In the genomic region with DNA sequence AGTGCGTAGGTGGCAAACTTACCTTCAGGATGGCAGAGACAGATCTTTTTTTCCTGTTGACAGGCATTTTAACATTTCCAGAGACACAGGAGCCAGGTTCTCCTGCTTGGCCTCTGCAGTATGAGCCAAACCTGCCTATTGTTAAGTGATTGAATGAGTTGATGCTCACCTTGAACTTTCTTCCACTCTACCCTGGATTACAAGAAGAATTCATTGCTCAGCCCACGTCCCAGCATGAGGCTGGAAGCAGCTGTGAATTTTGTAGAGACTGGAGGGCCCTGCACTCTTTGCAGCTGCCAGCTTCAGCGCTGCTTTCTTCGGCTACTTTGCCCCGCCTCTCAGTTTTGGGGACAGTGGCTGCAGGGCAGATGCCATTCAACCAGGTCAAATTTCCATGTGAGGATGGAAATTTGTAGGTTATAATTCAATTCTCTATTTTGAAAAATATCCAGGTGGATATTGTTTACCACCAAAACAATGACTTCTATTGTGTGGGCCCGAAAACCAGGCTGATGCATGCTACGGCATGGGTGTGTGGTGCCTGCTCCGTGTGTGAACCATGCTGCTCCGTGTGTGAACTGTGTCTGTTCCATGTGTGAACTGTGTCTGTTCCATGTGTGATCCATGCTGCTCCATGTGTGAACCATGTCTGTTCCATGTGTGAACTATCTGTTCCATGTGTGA, we compare ENCODE assay signal across 1 cellular context.
TF ChIP-seq lines count a peak whose summit lies in the region.

No MANE protein-coding gene starts in this region.

TF ChIP-seq in HepG2, 621 proteins besides CTCF, POLR2A, EP300 and RAD21 (continued from another document and continues in another):
- TF ChIP-seq, protein P1, sequence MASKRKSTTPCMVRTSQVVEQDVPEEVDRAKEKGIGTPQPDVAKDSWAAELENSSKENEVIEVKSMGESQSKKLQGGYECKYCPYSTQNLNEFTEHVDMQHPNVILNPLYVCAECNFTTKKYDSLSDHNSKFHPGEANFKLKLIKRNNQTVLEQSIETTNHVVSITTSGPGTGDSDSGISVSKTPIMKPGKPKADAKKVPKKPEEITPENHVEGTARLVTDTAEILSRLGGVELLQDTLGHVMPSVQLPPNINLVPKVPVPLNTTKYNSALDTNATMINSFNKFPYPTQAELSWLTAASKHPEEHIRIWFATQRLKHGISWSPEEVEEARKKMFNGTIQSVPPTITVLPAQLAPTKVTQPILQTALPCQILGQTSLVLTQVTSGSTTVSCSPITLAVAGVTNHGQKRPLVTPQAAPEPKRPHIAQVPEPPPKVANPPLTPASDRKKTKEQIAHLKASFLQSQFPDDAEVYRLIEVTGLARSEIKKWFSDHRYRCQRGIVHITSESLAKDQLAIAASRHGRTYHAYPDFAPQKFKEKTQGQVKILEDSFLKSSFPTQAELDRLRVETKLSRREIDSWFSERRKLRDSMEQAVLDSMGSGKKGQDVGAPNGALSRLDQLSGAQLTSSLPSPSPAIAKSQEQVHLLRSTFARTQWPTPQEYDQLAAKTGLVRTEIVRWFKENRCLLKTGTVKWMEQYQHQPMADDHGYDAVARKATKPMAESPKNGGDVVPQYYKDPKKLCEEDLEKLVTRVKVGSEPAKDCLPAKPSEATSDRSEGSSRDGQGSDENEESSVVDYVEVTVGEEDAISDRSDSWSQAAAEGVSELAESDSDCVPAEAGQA (IDR thresholded peaks at IDR 0.05; ENCODE audit: low read depth) = 0 out of 2 replicates have a peak, but pooled peaks have one; percentile 10
- TF ChIP-seq, protein P1 (CRISPR knock-in tag; IDR thresholded peaks at IDR 0.05; ENCODE audit: borderline replicate concordance) = no peak
- no peak for TF ChIP-seq ZFAT (CRISPR knock-in tag; conservative IDR thresholded peaks at IDR 0.05)
- no peak for TF ChIP-seq CC2D1A (CRISPR knock-in tag; IDR thresholded peaks at IDR 0.05)
- TF ChIP-seq, protein P2, sequence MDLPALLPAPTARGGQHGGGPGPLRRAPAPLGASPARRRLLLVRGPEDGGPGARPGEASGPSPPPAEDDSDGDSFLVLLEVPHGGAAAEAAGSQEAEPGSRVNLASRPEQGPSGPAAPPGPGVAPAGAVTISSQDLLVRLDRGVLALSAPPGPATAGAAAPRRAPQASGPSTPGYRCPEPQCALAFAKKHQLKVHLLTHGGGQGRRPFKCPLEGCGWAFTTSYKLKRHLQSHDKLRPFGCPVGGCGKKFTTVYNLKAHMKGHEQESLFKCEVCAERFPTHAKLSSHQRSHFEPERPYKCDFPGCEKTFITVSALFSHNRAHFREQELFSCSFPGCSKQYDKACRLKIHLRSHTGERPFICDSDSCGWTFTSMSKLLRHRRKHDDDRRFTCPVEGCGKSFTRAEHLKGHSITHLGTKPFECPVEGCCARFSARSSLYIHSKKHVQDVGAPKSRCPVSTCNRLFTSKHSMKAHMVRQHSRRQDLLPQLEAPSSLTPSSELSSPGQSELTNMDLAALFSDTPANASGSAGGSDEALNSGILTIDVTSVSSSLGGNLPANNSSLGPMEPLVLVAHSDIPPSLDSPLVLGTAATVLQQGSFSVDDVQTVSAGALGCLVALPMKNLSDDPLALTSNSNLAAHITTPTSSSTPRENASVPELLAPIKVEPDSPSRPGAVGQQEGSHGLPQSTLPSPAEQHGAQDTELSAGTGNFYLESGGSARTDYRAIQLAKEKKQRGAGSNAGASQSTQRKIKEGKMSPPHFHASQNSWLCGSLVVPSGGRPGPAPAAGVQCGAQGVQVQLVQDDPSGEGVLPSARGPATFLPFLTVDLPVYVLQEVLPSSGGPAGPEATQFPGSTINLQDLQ (CRISPR knock-in tag; IDR thresholded peaks at IDR 0.05) = peak; percentile 77; the same call in 1 of the 2 replicates
- peak; percentile 39 for TF ChIP-seq HNF4A (CRISPR knock-in tag; IDR thresholded peaks at IDR 0.05)
- TF ChIP-seq, protein P3, sequence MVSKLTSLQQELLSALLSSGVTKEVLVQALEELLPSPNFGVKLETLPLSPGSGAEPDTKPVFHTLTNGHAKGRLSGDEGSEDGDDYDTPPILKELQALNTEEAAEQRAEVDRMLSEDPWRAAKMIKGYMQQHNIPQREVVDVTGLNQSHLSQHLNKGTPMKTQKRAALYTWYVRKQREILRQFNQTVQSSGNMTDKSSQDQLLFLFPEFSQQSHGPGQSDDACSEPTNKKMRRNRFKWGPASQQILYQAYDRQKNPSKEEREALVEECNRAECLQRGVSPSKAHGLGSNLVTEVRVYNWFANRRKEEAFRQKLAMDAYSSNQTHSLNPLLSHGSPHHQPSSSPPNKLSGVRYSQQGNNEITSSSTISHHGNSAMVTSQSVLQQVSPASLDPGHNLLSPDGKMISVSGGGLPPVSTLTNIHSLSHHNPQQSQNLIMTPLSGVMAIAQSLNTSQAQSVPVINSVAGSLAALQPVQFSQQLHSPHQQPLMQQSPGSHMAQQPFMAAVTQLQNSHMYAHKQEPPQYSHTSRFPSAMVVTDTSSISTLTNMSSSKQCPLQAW (CRISPR knock-in tag; IDR thresholded peaks at IDR 0.05) = peak; percentile 16; the same call in 1 of the 2 replicates
- TF ChIP-seq ZNF501 (CRISPR knock-in tag; IDR thresholded peaks at IDR 0.05) = 0 out of 2 replicates have a peak, but pooled peaks have one; percentile 66
- peak; percentile 7; the same call in 1 of the 2 replicates for TF ChIP-seq ZBTB7B (CRISPR knock-in tag; IDR thresholded peaks at IDR 0.05)
- no peak; the same call in 2 of the 3 replicates for TF ChIP-seq MXI1 (IDR thresholded peaks at IDR 0.05; ENCODE audit: borderline replicate concordance, low read depth, low read length)
- TF ChIP-seq NR2F6 (IDR thresholded peaks at IDR 0.05) = 0 out of 2 replicates have a peak, but pooled peaks have one; percentile 6
- TF ChIP-seq NR2F6 (CRISPR knock-in tag; IDR thresholded peaks at IDR 0.05) = no peak
- TF ChIP-seq FUBP1 (CRISPR knock-in tag; IDR thresholded peaks at IDR 0.05; ENCODE audit: borderline replicate concordance) = peak; percentile 11; the same call in 1 of the 2 replicates
- TF ChIP-seq, protein P4, sequence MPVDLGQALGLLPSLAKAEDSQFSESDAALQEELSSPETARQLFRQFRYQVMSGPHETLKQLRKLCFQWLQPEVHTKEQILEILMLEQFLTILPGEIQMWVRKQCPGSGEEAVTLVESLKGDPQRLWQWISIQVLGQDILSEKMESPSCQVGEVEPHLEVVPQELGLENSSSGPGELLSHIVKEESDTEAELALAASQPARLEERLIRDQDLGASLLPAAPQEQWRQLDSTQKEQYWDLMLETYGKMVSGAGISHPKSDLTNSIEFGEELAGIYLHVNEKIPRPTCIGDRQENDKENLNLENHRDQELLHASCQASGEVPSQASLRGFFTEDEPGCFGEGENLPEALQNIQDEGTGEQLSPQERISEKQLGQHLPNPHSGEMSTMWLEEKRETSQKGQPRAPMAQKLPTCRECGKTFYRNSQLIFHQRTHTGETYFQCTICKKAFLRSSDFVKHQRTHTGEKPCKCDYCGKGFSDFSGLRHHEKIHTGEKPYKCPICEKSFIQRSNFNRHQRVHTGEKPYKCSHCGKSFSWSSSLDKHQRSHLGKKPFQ (CRISPR knock-in tag; IDR thresholded peaks at IDR 0.05; ENCODE audit: insufficient replicate concordance) = no peak
- TF ChIP-seq CBX5 (CRISPR knock-in tag; IDR thresholded peaks at IDR 0.05; ENCODE audit: borderline replicate concordance) = no peak; the same call in 1 of the 2 replicates
- TF ChIP-seq, protein P5, sequence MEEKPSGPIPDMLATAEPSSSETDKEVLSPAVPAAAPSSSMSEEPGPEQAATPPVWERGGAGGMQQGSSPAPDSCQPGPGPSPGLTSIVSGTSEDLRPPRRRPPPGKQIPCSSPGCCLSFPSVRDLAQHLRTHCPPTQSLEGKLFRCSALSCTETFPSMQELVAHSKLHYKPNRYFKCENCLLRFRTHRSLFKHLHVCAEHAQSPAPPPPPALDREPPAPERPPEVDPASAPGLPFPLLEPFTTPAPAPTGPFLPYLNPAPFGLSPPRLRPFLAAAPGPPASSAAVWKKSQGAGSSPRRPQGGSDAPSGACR (CRISPR knock-in tag; IDR thresholded peaks at IDR 0.05) = 0 out of 2 replicates have a peak, but pooled peaks have one; percentile 63
- peak; percentile 8; the same call in 1 of the 2 replicates for TF ChIP-seq ZNF598 (CRISPR knock-in tag; IDR thresholded peaks at IDR 0.05; ENCODE audit: borderline replicate concordance)
- TF ChIP-seq, protein P6, sequence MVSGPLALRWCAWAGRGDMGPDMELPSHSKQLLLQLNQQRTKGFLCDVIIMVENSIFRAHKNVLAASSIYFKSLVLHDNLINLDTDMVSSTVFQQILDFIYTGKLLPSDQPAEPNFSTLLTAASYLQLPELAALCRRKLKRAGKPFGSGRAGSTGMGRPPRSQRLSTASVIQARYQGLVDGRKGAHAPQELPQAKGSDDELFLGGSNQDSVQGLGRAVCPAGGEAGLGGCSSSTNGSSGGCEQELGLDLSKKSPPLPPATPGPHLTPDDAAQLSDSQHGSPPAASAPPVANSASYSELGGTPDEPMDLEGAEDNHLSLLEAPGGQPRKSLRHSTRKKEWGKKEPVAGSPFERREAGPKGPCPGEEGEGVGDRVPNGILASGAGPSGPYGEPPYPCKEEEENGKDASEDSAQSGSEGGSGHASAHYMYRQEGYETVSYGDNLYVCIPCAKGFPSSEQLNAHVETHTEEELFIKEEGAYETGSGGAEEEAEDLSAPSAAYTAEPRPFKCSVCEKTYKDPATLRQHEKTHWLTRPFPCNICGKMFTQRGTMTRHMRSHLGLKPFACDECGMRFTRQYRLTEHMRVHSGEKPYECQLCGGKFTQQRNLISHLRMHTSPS (CRISPR knock-in tag; IDR thresholded peaks at IDR 0.05; ENCODE audit: low read depth) = no peak; the same call in 1 of the 2 replicates
- TF ChIP-seq LRRFIP1 (CRISPR knock-in tag; conservative IDR thresholded peaks at IDR 0.05) = no peak
- TF ChIP-seq HOXA3 (CRISPR knock-in tag; IDR thresholded peaks at IDR 0.05) = 0 out of 2 replicates have a peak, but pooled peaks have one; percentile 9
- TF ChIP-seq NCOR1 (IDR thresholded peaks at IDR 0.05; ENCODE audit: borderline replicate concordance, low read length) = peak; percentile 76
- TF ChIP-seq ZNF432 (CRISPR knock-in tag; IDR thresholded peaks at IDR 0.05; ENCODE audit: borderline replicate concordance) = peak; percentile 50; the same call in 1 of the 2 replicates
- TF ChIP-seq SMARCC2 (IDR thresholded peaks at IDR 0.05) = no peak
- TF ChIP-seq MED1 (CRISPR knock-in tag; IDR thresholded peaks at IDR 0.05) = peak; percentile 45; the same call in 1 of the 2 replicates
- 0 out of 2 replicates have a peak, but pooled peaks have one; percentile 55 for TF ChIP-seq ZNF709 (CRISPR knock-in tag; IDR thresholded peaks at IDR 0.05)
- TF ChIP-seq ZNF354B (CRISPR knock-in tag; IDR thresholded peaks at IDR 0.05) = no peak
- no peak for TF ChIP-seq CCAR2 (optimal IDR thresholded peaks at IDR 0.05; ENCODE audit: low read depth, low read length)
- peak; percentile 30 for TF ChIP-seq PHF8 (CRISPR knock-in tag; IDR thresholded peaks at IDR 0.05)
- no peak for TF ChIP-seq KLF12 (CRISPR knock-in tag; IDR thresholded peaks at IDR 0.05; ENCODE audit: borderline replicate concordance)
- TF ChIP-seq ZFP91 (CRISPR knock-in tag; IDR thresholded peaks at IDR 0.05; ENCODE audit: borderline replicate concordance) = 0 out of 2 replicates have a peak, but pooled peaks have one; percentile 54
- TF ChIP-seq NKX3-1 (CRISPR knock-in tag; IDR thresholded peaks at IDR 0.05) = peak; percentile 59; the same call in 1 of the 2 replicates
